ENCODE assay signal across 9 cellular contexts in genomic region chr2:109382946-109383345, GRCh38.
A peak's percentile ranks its signal among the peaks of the same experiment; 100 is the strongest.
DNase-seq lines count a peak whose midpoint lies in the region; ATAC-seq and TF ChIP-seq lines count a peak whose summit lies in the region.
"Had no signal": no experiment of that assay in that cellular context is flagged by ENCODE, and none has a peak within 500 bp of the region (broad histone marks: within the 10 kb centered on the region; RNA-seq: fewer than 3 reads in every experiment).

No MANE protein-coding gene starts in this region.

- peaks cover 21% of the 10 kb centered on the region for H3K27me3 Mint-ChIP-seq in T-helper 17 cell
- H3K27me3 Mint-ChIP-seq in effector memory CD8-positive, alpha-beta T cell = peaks cover 6 to 46% of the 10 kb centered on the region in 2 donors

- H3K4me1 ChIP-seq in gastroesophageal sphincter = peaks cover 0 to 23% (median 12%) of the 10 kb centered on the region in 3 donors

- TF ChIP-seq POLR2A in gastroesophageal sphincter (IDR thresholded peaks at IDR 0.05) = no peak

- no peaks in the 10 kb centered on the region for H3K9me3 Mint-ChIP-seq in effector memory CD8-positive, alpha-beta T cell

- H3K4me1 Mint-ChIP-seq in T-helper 17 cell = no peaks in the 10 kb centered on the region
- H3K4me1 Mint-ChIP-seq in effector memory CD8-positive, alpha-beta T cell (ENCODE audit: low read depth in 2 of 2) = peaks cover 0 to 2% of the 10 kb centered on the region in 2 donors

- H3K27ac ChIP-seq in gastroesophageal sphincter = no peak overlapping the region

- ATAC-seq in gastroesophageal sphincter = peak; percentile 68
- ATAC-seq in T-helper 17 cell = no peak
- no peak for ATAC-seq in effector memory CD8-positive, alpha-beta T cell (replicated peaks)
- ATAC-seq in GM21367 (IDR thresholded peaks at IDR 0.05; ENCODE audit: unreplicated experiment) = no peak
- ATAC-seq in HG02884 (IDR thresholded peaks at IDR 0.05; ENCODE audit: unreplicated experiment) = no peak
- ATAC-seq: HCT116 had no signal

- no peaks in the 10 kb centered on the region for H3K36me3 Mint-ChIP-seq in T-helper 17 cell (ENCODE audit: low read depth)
- H3K36me3 Mint-ChIP-seq in effector memory CD8-positive, alpha-beta T cell (ENCODE audit: insufficient read depth) = peaks cover 2% of the 10 kb centered on the region

- H3K27ac Mint-ChIP-seq in T-helper 17 cell = no peak overlapping the region
- H3K27ac Mint-ChIP-seq in effector memory CD8-positive, alpha-beta T cell = no peak overlapping the region

- H3K9me3 ChIP-seq in gastroesophageal sphincter = no peaks in the 10 kb centered on the region
- no peaks in the 10 kb centered on the region for H3K9me3 ChIP-seq in T-helper 17 cell (ENCODE audit: control insufficient read depth, low read length, poor library complexity, severe bottlenecking)

- H3K36me3 ChIP-seq in gastroesophageal sphincter = no peaks in the 10 kb centered on the region

- H3K4me3 Mint-ChIP-seq in T-helper 17 cell = no peak overlapping the region
- H3K4me3 Mint-ChIP-seq in effector memory CD8-positive, alpha-beta T cell = no peak overlapping the region

- WGBS in gastroesophageal sphincter (ENCODE audit: low coverage in 1 of 2), 2 donors = no CpG with 5 or more reads among the region's 4 CpGs

- no peak overlapping the region for H3K4me3 ChIP-seq in gastroesophageal sphincter

- DNase-seq in GM04503 (ENCODE audit: low read depth) = peak; percentile 47
- DNase-seq in NCI-H510A (lab: John Stamatoyannopoulos, UW) = peak; percentile 51
- peak; percentile 40 for DNase-seq in renal cortical epithelial cell (ENCODE audit: low read depth)
- DNase-seq in T-helper 17 cell = no peak
- no peak for DNase-seq in effector memory CD8-positive, alpha-beta T cell

- H3K27me3 ChIP-seq in gastroesophageal sphincter = no peaks in the 10 kb centered on the region

- TF ChIP-seq EP300 in gastroesophageal sphincter (IDR thresholded peaks at IDR 0.05) = no peak

- no peak for TF ChIP-seq CTCF in gastroesophageal sphincter (IDR thresholded peaks at IDR 0.05)

Comparison
In these comparisons a context has a peak if more than half of its experiments do, and no peak if none do; other contexts are left out.
1. DNase-seq: peak in GM04503 (single experiment), NCI-H510A (single experiment) and renal cortical epithelial cell (single experiment); none in T-helper 17 cell (0 of 3) and effector memory CD8-positive, alpha-beta T cell (0 of 3).